18 cellular contexts compared by ENCODE assay signal in genomic region chr21:39134288-39134810, GRCh38. TPM values are rescaled to one million over a fixed set of nuclear protein-coding genes. Genes with fewer than 3 reads are reported as not detected.
DNase-seq lines count a peak whose midpoint lies in the region; ATAC-seq, FAIRE-seq and TF ChIP-seq lines count a peak whose summit lies in the region.
"Had no signal": no experiment of that assay in that cellular context is flagged by ENCODE, and none has a peak within 500 bp of the region (broad histone marks: within the 10 kb centered on the region; RNA-seq: fewer than 3 reads in every experiment).

No MANE protein-coding gene starts in this region.

- H2BK15ac ChIP-seq in mesenchymal stem cell (ENCODE audit: low read depth, poor library complexity, severe bottlenecking), result no peak overlapping the region

- WGBS in K562 (ENCODE audit: insufficient coverage, low coverage, missing lambda C conversion rate), result 16% methylated on average over 15 of the region's 15 CpGs
- 94% methylated on average over 15 of the region's 15 CpGs for WGBS in mesenchymal stem cell

- H3K27ac ChIP-seq in right atrium auricular region (no peak overlapping the region), left ventricle myocardium inferior (replicated peaks) (no peak overlapping the region), K562 (ENCODE audit: extremely low read depth, low read depth, low read length) (no peak overlapping the region), mesenchymal stem cell (ENCODE audit: low read length, poor library complexity, severe bottlenecking) (no peak overlapping the region)
- H3K27ac ChIP-seq: BLaER1 treated with 17β-estradiol and CSF1 and Interleukin-3, amounts not matched to agents 10 nM and 100 nM had no signal

- peak overlapping the region in 1 of 2 experiments; percentile 46 for H3K18ac ChIP-seq in mesenchymal stem cell (ENCODE audit: low read depth in 1 of 2, low read length in 2 of 2)

- no peaks in the 10 kb centered on the region for H3K79me2 ChIP-seq in K562 (ENCODE audit: control insufficient read depth, insufficient read depth, low read length)

- peak overlapping the region in 1 of 2 experiments; percentile 57 for H2BK12ac ChIP-seq in mesenchymal stem cell (ENCODE audit: low read length in 2 of 2)

- H3K14ac ChIP-seq in mesenchymal stem cell (ENCODE audit: low read length in 2 of 2), result peak overlapping the region in 1 of 2 experiments; percentile 71

- H3K23ac ChIP-seq in mesenchymal stem cell (ENCODE audit: low read length in 2 of 2), result no peak overlapping the region

- H4K8ac ChIP-seq in mesenchymal stem cell (ENCODE audit: low read length), result no peak overlapping the region

- H3K27me3 ChIP-seq in right atrium auricular region (no peaks in the 10 kb centered on the region), left ventricle myocardium inferior (ENCODE audit: low read depth) (no peaks in the 10 kb centered on the region), K562 (ENCODE audit: control insufficient read depth in 2 of 2, insufficient read depth in 2 of 2, low read length in 2 of 2) (peaks cover 4 to 19% of the 10 kb centered on the region in 2 experiments; a peak in 4 of 5 replicates), mesenchymal stem cell (ENCODE audit: control insufficient read depth in 1 of 2, insufficient read depth in 1 of 2, low read length in 2 of 2) (peaks cover 0 to 10% of the 10 kb centered on the region in 2 experiments)
- H3K27me3 ChIP-seq: BLaER1 treated with 17β-estradiol and CSF1 and Interleukin-3, amounts not matched to agents 10 nM and 100 nM had no signal

- H3K4me1 ChIP-seq in right atrium auricular region, result peaks cover 0 to 10% of the 10 kb centered on the region in 2 donors
- peaks cover 8% of the 10 kb centered on the region for H3K4me1 ChIP-seq in left ventricle myocardium inferior
- peaks cover 0 to 6% of the 10 kb centered on the region in 2 experiments; a peak in 3 of 5 replicates for H3K4me1 ChIP-seq in K562 (replicated peaks in 1 of 2; ENCODE audit: control insufficient read depth in 2 of 2, insufficient read depth in 2 of 2, low read length in 2 of 2)
- H3K4me1 ChIP-seq in mesenchymal stem cell (ENCODE audit: control insufficient read depth, insufficient read depth, low read depth, low read length), result peaks cover 13% of the 10 kb centered on the region
- H3K4me1 ChIP-seq: HAP-1 had no signal

- no peak overlapping the region for H2BK5ac ChIP-seq in mesenchymal stem cell (ENCODE audit: low read depth, low read length, poor library complexity, severe bottlenecking)

- no peak overlapping the region for H2AK5ac ChIP-seq in mesenchymal stem cell (ENCODE audit: low read length, severe bottlenecking)

- no TSS peak for BruUV-seq in K562 (replicated peaks; lab: Mats Ljungman, UMichigan)

- DNase-seq in right atrium auricular region (ENCODE audit: low spot score), result peak; percentile 21
- no peak for DNase-seq in left ventricle myocardium inferior
- no peak for DNase-seq in HTR-8/SVneo (ENCODE audit: insufficient read length, low spot score)
- no peak for DNase-seq in K562 (ENCODE audit: extremely low read depth in 1 of 4, low spot score in 3 of 4)
- DNase-seq in mesenchymal stem cell, result no peak
- DNase-seq in medulla oblongata (ENCODE audit: extremely low spot score), result no peak
- DNase-seq: CD4-positive, CD25-positive, alpha-beta regulatory T cell; CD8-positive, alpha-beta memory T cell; COR-L47; DMS 273 treated with DMSO at 0.1 percent for 48 hours; DMS53 had no signal

- FAIRE-seq in HTR-8/SVneo (lab: Jason Lieb, UNC), result peak; percentile 96
- FAIRE-seq in K562 (lab: Jason Lieb, UNC), result peak; percentile 42
- FAIRE-seq: G401.6, GM12892, GM18507 had no signal

- TF ChIP-seq RAD21 in K562 (CRISPR knock-in tag; conservative IDR thresholded peaks at IDR 0.05 in 1 of 2, IDR thresholded peaks at IDR 0.05 in 1 of 2), result no peak

- H3K9me1 ChIP-seq in K562 (ENCODE audit: control insufficient read depth, insufficient read depth, low read length), result no peaks in the 10 kb centered on the region

- CTCF ChIA-PET in K562 (lab: Yijun Ruan, JAX; ENCODE audit: low intra/inter-chr PET ratio), result no interaction called here

- H3K36me3 ChIP-seq in right atrium auricular region (no peaks in the 10 kb centered on the region), left ventricle myocardium inferior (no peaks in the 10 kb centered on the region), K562 (ENCODE audit: control insufficient read depth, insufficient read depth, low read length) (no peaks in the 10 kb centered on the region), mesenchymal stem cell (ENCODE audit: control insufficient read depth in 1 of 2, insufficient read depth in 2 of 2, low read depth in 1 of 2, low read length in 2 of 2) (peaks cover 0 to 3% of the 10 kb centered on the region in 2 experiments)
- H3K36me3 ChIP-seq: BLaER1 treated with 17β-estradiol and CSF1 and Interleukin-3, amounts not matched to agents 10 nM and 100 nM; HAP-1 had no signal

- no peak overlapping the region for H2BK120ac ChIP-seq in mesenchymal stem cell (ENCODE audit: low read depth, low read length)

- ATAC-seq in K562 (no peak), esophagus mucosa (no peak), HG03139 (IDR thresholded peaks at IDR 0.05; ENCODE audit: unreplicated experiment) (no peak)

- H3K4me3 ChIP-seq in right atrium auricular region, result no peak overlapping the region
- H3K4me3 ChIP-seq in left ventricle myocardium inferior, result no peak overlapping the region
- no peak overlapping the region for H3K4me3 ChIP-seq in K562
- H3K4me3 ChIP-seq in mesenchymal stem cell (ENCODE audit: insufficient read depth in 1 of 2, low read depth in 1 of 2, low read length in 2 of 2), result no peak overlapping the region
- H3K4me3 ChIP-seq: BLaER1 treated with 17β-estradiol and CSF1 and Interleukin-3, amounts not matched to agents 10 nM and 100 nM; HAP-1 had no signal

- no peak for TF ChIP-seq CTCF in right atrium auricular region (IDR thresholded peaks at IDR 0.05)
- TF ChIP-seq CTCF in left ventricle myocardium inferior (IDR thresholded peaks at IDR 0.05; ENCODE audit: borderline replicate concordance), result no peak
- no peak for TF ChIP-seq CTCF in K562 (IDR thresholded peaks at IDR 0.05 in 2 of 3, conservative IDR thresholded peaks at IDR 0.05 in 1 of 3; ENCODE audit: insufficient read depth in 2 of 3, low read depth in 1 of 3, low read length in 3 of 3)

- POLR2A ChIA-PET in K562 (lab: Yijun Ruan, JAX), result interaction anchor here (0.6 to 0.8 kb wide), 4 partner anchors 36 to 293 kb away, joined by 3 to 5 read pairs (median 3); no protein-coding TSS in a partner anchor

- no peak overlapping the region for H3K4ac ChIP-seq in mesenchymal stem cell (ENCODE audit: low read depth in 1 of 2, low read length in 2 of 2)

- H3K9ac ChIP-seq in K562 (ENCODE audit: insufficient read depth in 1 of 2, low read depth in 2 of 2, low read length in 2 of 2) (no peak overlapping the region), mesenchymal stem cell (ENCODE audit: low read length) (no peak overlapping the region)
- H3K9ac ChIP-seq: BLaER1 treated with 17β-estradiol and CSF1 and Interleukin-3, amounts not matched to agents 10 nM and 100 nM had no signal

- H3K4me2 ChIP-seq in K562 (ENCODE audit: insufficient read depth, low read length), result no peak overlapping the region
- no peak overlapping the region for H3K4me2 ChIP-seq in mesenchymal stem cell (ENCODE audit: low read length, poor library complexity, severe bottlenecking)

- no peaks in the 10 kb centered on the region for H4K20me1 ChIP-seq in K562 (replicated peaks; ENCODE audit: control insufficient read depth, insufficient read depth, low read length)
- H4K20me1 ChIP-seq: BLaER1 treated with 17β-estradiol and CSF1 and Interleukin-3, amounts not matched to agents 10 nM and 100 nM had no signal

- in situ Hi-C loops in K562 (cut with MboI), result no loop called here

- H3K9me3 ChIP-seq in right atrium auricular region (peaks cover 0 to 7% of the 10 kb centered on the region in 2 donors), left ventricle myocardium inferior (replicated peaks) (peaks cover 9% of the 10 kb centered on the region), K562 (replicated peaks; ENCODE audit: control insufficient read depth, insufficient read depth, low read depth, low read length) (no peaks in the 10 kb centered on the region), mesenchymal stem cell (ENCODE audit: control insufficient read depth, low read length) (peaks cover 10% of the 10 kb centered on the region)
- H3K9me3 ChIP-seq: HAP-1 had no signal

- intact Hi-C loops in left ventricle myocardium inferior (cut with micrococcal nuclease), result no loop called here
- intact Hi-C loops in K562 (cut with micrococcal nuclease), result no loop called here

- no peak for TF ChIP-seq EP300 in K562 (IDR thresholded peaks at IDR 0.05; ENCODE audit: low read length)

- no peaks in the 10 kb centered on the region for H3K79me1 ChIP-seq in mesenchymal stem cell (replicated peaks; ENCODE audit: low read length, poor library complexity, severe bottlenecking)

- TF ChIP-seq POLR2A in K562 (conservative IDR thresholded peaks at IDR 0.05), result no peak

- H2AFZ ChIP-seq in K562 (ENCODE audit: low read depth, low read length) (no peak overlapping the region), mesenchymal stem cell (ENCODE audit: low read depth, low read length) (no peak overlapping the region)

- H4K91ac ChIP-seq in mesenchymal stem cell (ENCODE audit: low read length), result peak overlapping the region; percentile 74

TF ChIP-seq in K562, 482 proteins besides CTCF, POLR2A, EP300 and RAD21 (continues in another document):
- TF ChIP-seq ZNF408 (CRISPR knock-in tag; IDR thresholded peaks at IDR 0.05; ENCODE audit: low read depth), result no peak
- no peak for TF ChIP-seq FOXJ2 (tag; IDR thresholded peaks at IDR 0.05)

RNA-seq across cellular contexts. Expression of gene PSMG1, which starts 48.9 kb away (rescaled TPM):
- total RNA-seq in right atrium auricular region, result 10 to 100 TPM; 15.5 to 24.4 TPM
- total RNA-seq in left ventricle myocardium inferior, result 20.7 TPM
- 31.2 and 55.3 TPM in 2 replicates for total RNA-seq in K562 (2011; cell fraction: chromatin; rRNA removed; ENCODE audit: low replicate concordance)
- total RNA-seq in K562 (2011; cell fraction: nucleolus; rRNA removed), result 26.8 and 29.9 TPM in 2 replicates
- total RNA-seq in K562 (2011; cell fraction: nucleoplasm; rRNA removed), result 37.0 and 42.7 TPM in 2 replicates
- total RNA-seq in K562 (2014; rRNA removed), result 255 and 285 TPM in 2 replicates
- total RNA-seq in K562 (2014; rRNA removed; fragmentation: Illumina TruSeq; extraction: Trizol), result 328 and 358 TPM in 2 replicates
- total RNA-seq in K562 (2015; rRNA removed; fragmentation: Illumina TruSeq; extraction: Trizol), result 335 and 358 TPM in 2 replicates
- 234 and 247 TPM in 2 replicates for total RNA-seq in K562 (2021)
- polyA plus RNA-seq in K562 (2011; rRNA removed), result 192 and 328 TPM in 2 replicates
- 123 and 150 TPM in 2 replicates for polyA plus RNA-seq in K562 (2011; cell fraction: cytosol; rRNA removed)
- polyA plus RNA-seq in K562 (2011; cell fraction: nucleus; rRNA removed), result 65.8 and 83.7 TPM in 2 replicates
- 199 and 249 TPM in 2 replicates for polyA plus RNA-seq in K562 (2012)
- 380 and 427 TPM in 2 replicates for polyA plus RNA-seq in K562 (2014; fragmentation: Illumina TruSeq; extraction: Trizol)
- polyA plus RNA-seq in K562 (2014; fragmentation: Nextera tagmentation; extraction: Ambion mirVana), result 10 to 100 TPM; 54.5 to 88.1 TPM
- 362 and 383 TPM in 2 replicates for polyA plus RNA-seq in K562 (2014; rRNA removed)
- polyA minus RNA-seq in K562 (2011; rRNA and poly(A)+ RNA removed), result 112 and 114 TPM in 2 replicates
- 43.6 and 73.7 TPM in 2 replicates for polyA minus RNA-seq in K562 (2011; cell fraction: cytosol; rRNA and poly(A)+ RNA removed)
- polyA minus RNA-seq in K562 (2011; cell fraction: nucleus; rRNA and poly(A)+ RNA removed), result 22.2 and 30.8 TPM in 2 replicates
- polyA plus RNA-seq in mesenchymal stem cell (2013, experiment 1 of 2), result 93.2 TPM
- 96.5 TPM for polyA plus RNA-seq in mesenchymal stem cell (2013, experiment 2 of 2)
- total RNA-seq in esophagus mucosa, result 55.9 TPM
